In genomic region chr19:55088543-55089265, GRCh38 we compare ENCODE assay signal across 8 cellular contexts. TPM values are rescaled to one million over a fixed set of nuclear protein-coding genes. Genes with fewer than 3 reads are reported as not detected.
DNase-seq lines count a peak whose midpoint lies in the region; ATAC-seq and TF ChIP-seq lines count a peak whose summit lies in the region.

No MANE protein-coding gene starts in this region.

- H3K36me3 Mint-ChIP-seq in activated CD8-positive, alpha-beta T cell treated with anti-CD3 and anti-CD28 coated beads for 36 hours (ENCODE audit: low read depth), result peaks cover 18% of the 10 kb centered on the region

- intact Hi-C loops in activated CD8-positive, alpha-beta T cell treated with anti-CD3 and anti-CD28 coated beads for 36 hours (cut with micrococcal nuclease), result no loop called here

- POLR2A ChIA-PET in activated CD8-positive, alpha-beta T cell treated with anti-CD3 and anti-CD28 coated beads for 36 hours (lab: Charles Lee), result interaction anchor here (0.7 to 1.4 kb wide), 2 partner anchors 28 to 78 kb away, joined by 4 read pairs; partner anchors contain the start of gene PPP1R12C

- CTCF ChIA-PET in activated CD8-positive, alpha-beta T cell treated with anti-CD3 and anti-CD28 coated beads for 36 hours (lab: Charles Lee), result interaction anchor here (0.6 to 2.8 kb wide), 24 partner anchors 9 to 424 kb away, joined by 3 to 19 read pairs (median 4); partner anchors contain the start of genes DNAAF3, ISOC2, PPP1R12C and RDH13

- ATAC-seq in activated CD8-positive, alpha-beta T cell treated with anti-CD3 and anti-CD28 coated beads for 36 hours, result peak; percentile 59
- no peak for ATAC-seq in GM18861 (IDR thresholded peaks at IDR 0.05; ENCODE audit: unreplicated experiment)

- H3K4me3 Mint-ChIP-seq in activated CD8-positive, alpha-beta T cell treated with anti-CD3 and anti-CD28 coated beads for 36 hours, result no peak overlapping the region

- no peak overlapping the region for H3K27ac Mint-ChIP-seq in activated CD8-positive, alpha-beta T cell treated with anti-CD3 and anti-CD28 coated beads for 36 hours

- peaks cover 38% of the 10 kb centered on the region for H3K27me3 Mint-ChIP-seq in activated CD8-positive, alpha-beta T cell treated with anti-CD3 and anti-CD28 coated beads for 36 hours

- H3K4me1 Mint-ChIP-seq in activated CD8-positive, alpha-beta T cell treated with anti-CD3 and anti-CD28 coated beads for 36 hours (ENCODE audit: low read depth), result peaks cover 14% of the 10 kb centered on the region

- TF ChIP-seq CTCF in activated CD8-positive, alpha-beta T cell treated with anti-CD3 and anti-CD28 coated beads for 36 hours (IDR thresholded peaks at IDR 0.05), result peak; percentile 97

- peak; percentile 78 for DNase-seq in activated gamma-delta T cell treated with Interleukin-2 at 50 U/mL for 16 hours
- DNase-seq in activated gamma-delta T cell (lab: John Stamatoyannopoulos, UW), result no peak
- DNase-seq in NCI-H2227 treated with DMSO at 0.1 percent for 48 hours (lab: John Stamatoyannopoulos, UW), result peak; percentile 79
- DNase-seq in activated CD8-positive, alpha-beta T cell treated with anti-CD3 and anti-CD28 coated beads for 36 hours, result peak; percentile 89
- peak; percentile 71 for DNase-seq in effector CD4-positive, alpha-beta T cell
- peak; percentile 41 for DNase-seq in midbrain (lab: John Stamatoyannopoulos, UW)
- peak; percentile 71 to 83 for DNase-seq in stimulated activated CD8-positive, alpha-beta memory T cell treated with anti-CD3 and anti-CD28 coated beads, Interleukin-2, amount 100 ng/mL, for 48 hours (ENCODE audit: low read depth in 2 of 2)

- H3K9me3 Mint-ChIP-seq in activated CD8-positive, alpha-beta T cell treated with anti-CD3 and anti-CD28 coated beads for 36 hours, result no peaks in the 10 kb centered on the region

RNA-seq across cellular contexts. Expression of gene EPS8L1, which starts 13.0 kb away (rescaled TPM):
- total RNA-seq in activated CD8-positive, alpha-beta T cell treated with anti-CD3 and anti-CD28 coated beads for 36 hours, result 1 to 10 TPM; 2.8 to 3.2 TPM

RNA-seq across cellular contexts. Expression of gene RDH13, which starts 25.8 kb away (rescaled TPM):
- total RNA-seq in activated CD8-positive, alpha-beta T cell treated with anti-CD3 and anti-CD28 coated beads for 36 hours, result 10 to 100 TPM; 17.3 to 18.2 TPM

RNA-seq across cellular contexts. Expression of gene PPP1R12C, which starts 28.7 kb away (rescaled TPM):
- total RNA-seq in activated CD8-positive, alpha-beta T cell treated with anti-CD3 and anti-CD28 coated beads for 36 hours, result 10 to 100 TPM; 55.4 to 55.8 TPM

RNA-seq across cellular contexts. Expression of gene GP6, which starts 50.6 kb away (rescaled TPM):
- total RNA-seq in activated CD8-positive, alpha-beta T cell treated with anti-CD3 and anti-CD28 coated beads for 36 hours, result under 1 TPM; 0.14 to 0.27 TPM
